10 cellular contexts compared by ENCODE assay signal in genomic region chr12:69988601-69989194, GRCh38.
DNase-seq lines count a peak whose midpoint lies in the region; ATAC-seq, FAIRE-seq and TF ChIP-seq lines count a peak whose summit lies in the region.
"Had no signal": no experiment of that assay in that cellular context is flagged by ENCODE, and none has a peak within 500 bp of the region (broad histone marks: within the 10 kb centered on the region; RNA-seq: fewer than 3 reads in every experiment).

No MANE protein-coding gene starts in this region.

- no peak overlapping the region for H2BK5ac ChIP-seq in H1 (ENCODE audit: low read depth, low read length)

- no peak for TF ChIP-seq EP300 in H1 (IDR thresholded peaks at IDR 0.05; ENCODE audit: borderline replicate concordance in 1 of 2, low read depth in 2 of 2, low read length in 2 of 2)

- no peak overlapping the region for H2AK5ac ChIP-seq in H1 (ENCODE audit: low read depth, low read length)

- no peaks in the 10 kb centered on the region for H3K23me2 ChIP-seq in H1 (ENCODE audit: low read depth, low read length)

- H4K5ac ChIP-seq in H1 (ENCODE audit: insufficient read length, low read depth, low read length), result no peak overlapping the region

- no peaks in the 10 kb centered on the region for H3K9me2 ChIP-seq in Karpas-422 (replicated peaks; ENCODE audit: insufficient read depth, low read length)

- ATAC-seq in lower lobe of right lung, result peak in 1 of 2 donors; percentile 43
- ATAC-seq in thoracic aorta (ENCODE audit: insufficient number of reproducible peaks, low FRiP score, low read depth), result no peak
- ATAC-seq in HG03095 (IDR thresholded peaks at IDR 0.05; ENCODE audit: unreplicated experiment), result no peak
- ATAC-seq in GM21390 (IDR thresholded peaks at IDR 0.05; ENCODE audit: unreplicated experiment), result no peak

- H3K56ac ChIP-seq in H1 (replicated peaks; ENCODE audit: insufficient read length, low read depth, low read length), result no peak overlapping the region

- H2BK20ac ChIP-seq in H1 (ENCODE audit: low read length), result no peak overlapping the region

- CTCF ChIA-PET in H1 (lab: Charles Lee; ENCODE audit: partially characterized antibody), result interaction anchor here (0.6 to 2.2 kb wide), 2 partner anchors 88 to 1688 kb away, joined by 3 to 9 read pairs; no protein-coding TSS in a partner anchor

- H2BK12ac ChIP-seq in H1 (ENCODE audit: low read depth, low read length), result no peak overlapping the region

- H3K27ac ChIP-seq in Karpas-422 (ENCODE audit: low read length), result no peak overlapping the region
- no peak overlapping the region for H3K27ac ChIP-seq in H1 (ENCODE audit: low read depth, low read length)
- peak overlapping the region; percentile 57 for H3K27ac ChIP-seq in lower lobe of right lung
- H3K27ac ChIP-seq in thoracic aorta, result peak overlapping the region; percentile 69 to 80
- H3K27ac ChIP-seq: VCaP had no signal

- H3K14ac ChIP-seq in H1 (ENCODE audit: insufficient read length), result no peak overlapping the region

- peaks cover 16% of the 10 kb centered on the region for H3K4me1 ChIP-seq in Karpas-422 (ENCODE audit: low read length)
- no peaks in the 10 kb centered on the region for H3K4me1 ChIP-seq in H1 (replicated peaks in 1 of 4; ENCODE audit: control insufficient read depth in 3 of 4, insufficient read depth in 4 of 4, low read length in 3 of 4)
- peaks cover 8% of the 10 kb centered on the region for H3K4me1 ChIP-seq in lower lobe of right lung
- H3K4me1 ChIP-seq in thoracic aorta (ENCODE audit: control insufficient read depth in 1 of 2, low read depth in 2 of 2), result peaks cover 12 to 46% of the 10 kb centered on the region in 2 donors

- 68% methylated on average over 5 of the region's 5 CpGs; no CpG with 5 or more reads in 1 of the 2 experiments for WGBS in H1 (ENCODE audit: extremely low coverage in 1 of 2, insufficient coverage in 1 of 2, insufficient read length in 1 of 2, insufficient replicate concordance in 2 of 2, low coverage in 1 of 2, low lambda C conversion rate in 2 of 2, missing lambda C conversion rate in 1 of 2), 2 experiments

- H3K9ac ChIP-seq in Karpas-422 (ENCODE audit: low read length) (no peak overlapping the region), H1 (replicated peaks in 1 of 4; ENCODE audit: extremely low read depth in 1 of 4, low read depth in 3 of 4, low read length in 3 of 4) (no peak overlapping the region)

- H3K36me3 ChIP-seq in Karpas-422 (ENCODE audit: insufficient read depth, low read length) (no peaks in the 10 kb centered on the region), H1 (ENCODE audit: control insufficient read depth in 2 of 4, insufficient read depth in 4 of 4, low read length in 3 of 4) (no peaks in the 10 kb centered on the region), lower lobe of right lung (no peaks in the 10 kb centered on the region), thoracic aorta (no peaks in the 10 kb centered on the region)

- no peak for TF ChIP-seq CTCF in H1 (IDR thresholded peaks at IDR 0.05; ENCODE audit: control extremely low read depth in 1 of 3, insufficient read depth in 1 of 3, low read depth in 1 of 3, low read length in 3 of 3)
- TF ChIP-seq CTCF in lower lobe of right lung (IDR thresholded peaks at IDR 0.05), result no peak
- TF ChIP-seq CTCF in thoracic aorta (IDR thresholded peaks at IDR 0.05), result no peak

- H3K4ac ChIP-seq in H1 (replicated peaks; ENCODE audit: insufficient read length, low read depth, low read length), result no peak overlapping the region

- H4K20me1 ChIP-seq in Karpas-422 (ENCODE audit: insufficient read depth, low read depth, low read length), result no peaks in the 10 kb centered on the region
- H4K20me1 ChIP-seq in H1 (replicated peaks in 1 of 2; ENCODE audit: control insufficient read depth in 1 of 2, insufficient read depth in 2 of 2, low read length in 2 of 2), result no peaks in the 10 kb centered on the region

- H3K18ac ChIP-seq in H1 (ENCODE audit: extremely low read depth, low read length), result no peak overlapping the region

- TF ChIP-seq RAD21 in H1 (IDR thresholded peaks at IDR 0.05 in 1 of 2, conservative IDR thresholded peaks at IDR 0.05 in 1 of 2; ENCODE audit: low read depth in 2 of 2, low read length in 2 of 2), result no peak

- H3K4me3 ChIP-seq in Karpas-422 (ENCODE audit: low read length) (no peak overlapping the region), H1 (ENCODE audit: extremely low read depth in 1 of 4, insufficient read depth in 2 of 4, low read depth in 3 of 4, low read length in 4 of 4) (no peak overlapping the region), lower lobe of right lung (no peak overlapping the region), thoracic aorta (peak overlapping the region; percentile 58)

- intact Hi-C loops in lower lobe of right lung (cut with DNase I), result no loop called here

- no peak overlapping the region for H2BK15ac ChIP-seq in H1 (ENCODE audit: low read length)

- no peak overlapping the region for H3K23ac ChIP-seq in H1 (ENCODE audit: insufficient read length)

- no peak overlapping the region for H2BK120ac ChIP-seq in H1 (replicated peaks; ENCODE audit: low read depth, low read length)

- H3K9me3 ChIP-seq in Karpas-422 (ENCODE audit: low read length) (peaks cover 4% of the 10 kb centered on the region), H1 (ENCODE audit: insufficient read depth in 2 of 2, low read depth in 1 of 2, low read length in 1 of 2) (peaks cover 0 to 4% of the 10 kb centered on the region in 2 experiments; a peak in 1 of 4 replicates), lower lobe of right lung (no peaks in the 10 kb centered on the region), thoracic aorta (no peaks in the 10 kb centered on the region)

- no peak for DNase-seq in Karpas-422
- no peak for DNase-seq in H1 (ENCODE audit: low read depth in 1 of 2, low spot score in 2 of 2)
- DNase-seq in lower lobe of right lung, result no peak
- DNase-seq in thoracic aorta (ENCODE audit: low spot score), result no peak
- DNase-seq in NCI-H345 treated with DMSO at 0.1 percent for 48 hours (lab: John Stamatoyannopoulos, UW; ENCODE audit: unreplicated experiment), result no peak
- no peak for DNase-seq in 8988T
- DNase-seq: NCI-H1105 had no signal

- no peak for FAIRE-seq in H1 (lab: Jason Lieb, UNC)

- H2AFZ ChIP-seq in Karpas-422 (ENCODE audit: low read length), result peak overlapping the region; percentile 14
- peak overlapping the region; percentile 27; the same call in 1 of the 2 replicates for H2AFZ ChIP-seq in H1 (ENCODE audit: low read length)

- no peak overlapping the region for H3K4me2 ChIP-seq in Karpas-422 (ENCODE audit: low read depth, low read length, poor library complexity, severe bottlenecking)
- H3K4me2 ChIP-seq in H1 (ENCODE audit: insufficient read depth in 1 of 2, low read depth in 2 of 2, low read length in 2 of 2), result no peak overlapping the region

- H3K27me3 ChIP-seq in Karpas-422 (ENCODE audit: low read length), result no peaks in the 10 kb centered on the region
- H3K27me3 ChIP-seq in H1 (replicated peaks in 1 of 4; ENCODE audit: control insufficient read depth in 3 of 4, extremely low read depth in 1 of 4, insufficient read depth in 3 of 4, low read length in 3 of 4), result no peaks in the 10 kb centered on the region; a peak in 1 of 7 replicates
- no peaks in the 10 kb centered on the region for H3K27me3 ChIP-seq in lower lobe of right lung (ENCODE audit: low read depth)
- H3K27me3 ChIP-seq in thoracic aorta (replicated peaks; ENCODE audit: insufficient read depth), result no peaks in the 10 kb centered on the region

- H4K91ac ChIP-seq in H1 (replicated peaks; ENCODE audit: insufficient read length, low read length), result no peak overlapping the region

- no peak for TF ChIP-seq POLR2A in H1 (IDR thresholded peaks at IDR 0.05; ENCODE audit: control extremely low read depth in 1 of 2, low read depth in 2 of 2, low read length in 2 of 2)

- H4K8ac ChIP-seq in H1 (ENCODE audit: extremely low read depth, insufficient read depth, low read length), result no peak overlapping the region

- POLR2A ChIA-PET in H1 (lab: Charles Lee; ENCODE audit: partially characterized antibody), result interaction anchor here (0.6 kb wide), 1 partner anchor 474 kb away, joined by 3 read pairs; no protein-coding TSS in a partner anchor

- H3K79me2 ChIP-seq in Karpas-422 (ENCODE audit: low read length) (no peaks in the 10 kb centered on the region), H1 (ENCODE audit: control insufficient read depth in 1 of 2, insufficient read depth in 2 of 2, low read length in 2 of 2) (no peaks in the 10 kb centered on the region)

- no peaks in the 10 kb centered on the region for H3K79me1 ChIP-seq in H1 (ENCODE audit: low read depth, low read length)

TF ChIP-seq in H1, 55 proteins besides CTCF, POLR2A, EP300 and RAD21:
- no peak for TF ChIP-seq ASH2L (IDR thresholded peaks at IDR 0.05; ENCODE audit: low read length)
- no peak for TF ChIP-seq GTF2F1 (IDR thresholded peaks at IDR 0.05; ENCODE audit: borderline replicate concordance, low read depth, low read length)
- TF ChIP-seq, protein P1, sequence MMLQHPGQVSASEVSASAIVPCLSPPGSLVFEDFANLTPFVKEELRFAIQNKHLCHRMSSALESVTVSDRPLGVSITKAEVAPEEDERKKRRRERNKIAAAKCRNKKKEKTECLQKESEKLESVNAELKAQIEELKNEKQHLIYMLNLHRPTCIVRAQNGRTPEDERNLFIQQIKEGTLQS (IDR thresholded peaks at IDR 0.05; ENCODE audit: insufficient read depth, low read depth, low read length), result no peak
- no peak for TF ChIP-seq RFX5 (IDR thresholded peaks at IDR 0.05; ENCODE audit: borderline replicate concordance, low read depth, low read length)
- no peak for TF ChIP-seq ZNF274 (IDR thresholded peaks at IDR 0.05; ENCODE audit: borderline replicate concordance, extremely low read depth, low read length)
- TF ChIP-seq SP2 (IDR thresholded peaks at IDR 0.05; ENCODE audit: low read length), result no peak

Comparison
In these comparisons a context has a peak if more than half of its experiments do, and no peak if none do; other contexts are left out.
1. H3K27ac ChIP-seq: peak in lower lobe of right lung (single experiment) and thoracic aorta (2 of 2); none in Karpas-422 (single experiment) and H1 (single experiment).